Comparison of ENCODE assay signal across 1 cellular context in genomic region chr9:7121664-7122063, GRCh38.
TF ChIP-seq lines count a peak whose summit lies in the region.

No MANE protein-coding gene starts in this region.

TF ChIP-seq in GM23338, 12 proteins besides CTCF, POLR2A, EP300 and RAD21 (continued from another document):
- no peak for TF ChIP-seq ZNF462 (CRISPR knock-in tag; IDR thresholded peaks at IDR 0.05)
